In genomic region chr3:47005212-47006144, GRCh38 we compare ENCODE assay signal across 18 cellular contexts. TPM values are rescaled to one million over a fixed set of nuclear protein-coding genes. Genes with fewer than 3 reads are reported as not detected.
A peak's percentile ranks its signal among the peaks of the same experiment; 100 is the strongest.
DNase-seq lines count a peak whose midpoint lies in the region; ATAC-seq and TF ChIP-seq lines count a peak whose summit lies in the region.
"Had no signal": no experiment of that assay in that cellular context is flagged by ENCODE, and none has a peak within 500 bp of the region (broad histone marks: within the 10 kb centered on the region; RNA-seq: fewer than 3 reads in every experiment).

No MANE protein-coding gene starts in this region.

- no peaks in the 10 kb centered on the region for H3K9me3 Mint-ChIP-seq in CD14-positive monocyte
- no peaks in the 10 kb centered on the region for H3K9me3 Mint-ChIP-seq in dendritic cell treated with granulocyte-macrophage colony-stimulating factor and Interleukin-4, amounts not matched to agents 40 ng/mL and 50 ng/mL, for 4 days
- H3K9me3 Mint-ChIP-seq: activated naive CD4-positive, alpha-beta T cell treated with anti-CD3 and anti-CD28 coated beads, Interleukin-2, amount 10 ng/mL, durations not matched to agents 7 days and 5 days; HFFc6 had no signal

- H3K4me3 ChIP-seq in ovary, result no peak overlapping the region
- H3K4me3 ChIP-seq: PC-9, SK-N-MC had no signal

- peaks cover 0 to 1% (median 0%) of the 10 kb centered on the region in 3 donors for H3K27me3 Mint-ChIP-seq in CD14-positive monocyte (ENCODE audit: low read depth in 3 of 3)
- no peaks in the 10 kb centered on the region for H3K27me3 Mint-ChIP-seq in dendritic cell treated with granulocyte-macrophage colony-stimulating factor and Interleukin-4, amounts not matched to agents 40 ng/mL and 50 ng/mL, for 4 days
- H3K27me3 Mint-ChIP-seq: activated naive CD4-positive, alpha-beta T cell treated with anti-CD3 and anti-CD28 coated beads, Interleukin-2, amount 10 ng/mL, durations not matched to agents 7 days and 5 days had no signal

- peaks cover 23% of the 10 kb centered on the region for H3K4me1 Mint-ChIP-seq in CD14-positive monocyte
- H3K4me1 Mint-ChIP-seq in dendritic cell treated with granulocyte-macrophage colony-stimulating factor and Interleukin-4, amounts not matched to agents 40 ng/mL and 50 ng/mL, for 4 days (ENCODE audit: low read depth), result peaks cover 8% of the 10 kb centered on the region

- in situ Hi-C loops in G401 (cut with HindIII; ENCODE audit: low sequenced_read_pairs), result no loop called here

- no peak for DNase-seq in CD14-positive monocyte (ENCODE audit: low spot score)
- DNase-seq in G401 (ENCODE audit: low spot score), result peak; percentile 72
- peak in 3 of 5 donors; percentile 8 to 36 (median 28) for DNase-seq in ovary
- no peak for DNase-seq in GM10266 (ENCODE audit: extremely low spot score)
- no peak for DNase-seq in DMS53 (lab: John Stamatoyannopoulos, UW)
- DNase-seq: activated naive CD4-positive, alpha-beta T cell treated with anti-CD3 and anti-CD28 coated beads, Interleukin-2, amount 10 ng/mL, durations not matched to agents 7 days and 5 days; cortex of kidney; GF-D8; HFFc6; NCI-H1436 treated with DMSO at 0.1 percent for 48 hours; NCI-H82; PC-9 had no signal

- H3K27me3 ChIP-seq in ovary, result no peaks in the 10 kb centered on the region

- H3K9me3 ChIP-seq in ovary, result no peaks in the 10 kb centered on the region

- ATAC-seq in HG02763 (IDR thresholded peaks at IDR 0.05; ENCODE audit: unreplicated experiment) (no peak), GM21737 (IDR thresholded peaks at IDR 0.05; ENCODE audit: unreplicated experiment) (no peak)
- ATAC-seq: esophagus mucosa, left lobe of liver had no signal

- no peak for TF ChIP-seq EP300 in ovary (IDR thresholded peaks at IDR 0.05)

- TF ChIP-seq CTCF in CD14-positive monocyte (IDR thresholded peaks at IDR 0.05) (no peak), ovary (IDR thresholded peaks at IDR 0.05) (no peak), GM10266 (IDR thresholded peaks at IDR 0.05; ENCODE audit: control insufficient read depth, insufficient read depth, low read depth, missing control alignments) (no peak)

- peak overlapping the region in 5 of 7 donors; percentile 0 to 77 (median 69) for H3K27ac Mint-ChIP-seq in CD14-positive monocyte
- H3K27ac Mint-ChIP-seq in dendritic cell treated with granulocyte-macrophage colony-stimulating factor and Interleukin-4, amounts not matched to agents 40 ng/mL and 50 ng/mL, for 4 days, result peak overlapping the region; percentile 2
- H3K27ac Mint-ChIP-seq: activated naive CD4-positive, alpha-beta T cell treated with anti-CD3 and anti-CD28 coated beads, Interleukin-2, amount 10 ng/mL, durations not matched to agents 7 days and 5 days; HFFc6 had no signal

- peaks cover 4% of the 10 kb centered on the region for H3K4me1 ChIP-seq in ovary (ENCODE audit: insufficient read depth)

- no peak overlapping the region for H3K4me3 Mint-ChIP-seq in CD14-positive monocyte
- H3K4me3 Mint-ChIP-seq in dendritic cell treated with granulocyte-macrophage colony-stimulating factor and Interleukin-4, amounts not matched to agents 40 ng/mL and 50 ng/mL, for 4 days, result no peak overlapping the region
- H3K4me3 Mint-ChIP-seq: activated naive CD4-positive, alpha-beta T cell treated with anti-CD3 and anti-CD28 coated beads, Interleukin-2, amount 10 ng/mL, durations not matched to agents 7 days and 5 days; HFFc6 had no signal

- peaks cover 83 to 87% of the 10 kb centered on the region in 2 donors for H3K36me3 Mint-ChIP-seq in CD14-positive monocyte
- peaks cover 86% of the 10 kb centered on the region for H3K36me3 Mint-ChIP-seq in dendritic cell treated with granulocyte-macrophage colony-stimulating factor and Interleukin-4, amounts not matched to agents 40 ng/mL and 50 ng/mL, for 4 days (ENCODE audit: low read depth)

- H3K27ac ChIP-seq in ovary, result no peak overlapping the region
- H3K27ac ChIP-seq: PC-9, SK-N-MC had no signal

- WGBS in ovary, 3 donors, result 76 to 80% (median 79%) methylated on average over 32 of the region's 32 CpGs

- no peak for TF ChIP-seq POLR2A in ovary (IDR thresholded peaks at IDR 0.05)

- intact Hi-C loops in CD14-positive monocyte (cut with micrococcal nuclease) (no loop called here), ovary (cut with DNase I) (loop anchor here in 1 of 4 donors (10.0 kb wide), 1 partner anchor 301 kb away; the partner anchor contains the start of gene TMIE)
- intact Hi-C loops in dendritic cell treated with granulocyte-macrophage colony-stimulating factor and Interleukin-4, amounts not matched to agents 40 ng/mL and 50 ng/mL, for 4 days (cut with micrococcal nuclease), result no loop called here

- no peaks in the 10 kb centered on the region for H3K36me3 ChIP-seq in ovary

RNA-seq across cellular contexts. Expression of gene NBEAL2, which starts 26.0 kb away (rescaled TPM):
- polyA plus RNA-seq in CD14-positive monocyte, result 10 to 100 TPM; 10.4 to 17.3 TPM
- 11.8 and 27.2 TPM in 2 replicates for total RNA-seq in G401 (2014; rRNA removed; shearing (Covaris generic))
- 10 to 100 TPM in 6 of 7 donors, 1 to 10 TPM in 1; 9.4 to 19.1 (median 14.0) TPM for total RNA-seq in ovary
- 10 to 100 TPM in 1 of 2 donors, 1 to 10 TPM in 1; 3.4 to 13.7 TPM for polyA plus RNA-seq in ovary

RNA-seq across cellular contexts. Expression of gene CCDC12, which starts 28.9 kb away (rescaled TPM):
- 10 to 100 TPM; 50.1 to 55.8 TPM for polyA plus RNA-seq in CD14-positive monocyte
- 31.0 and 37.7 TPM in 2 replicates for total RNA-seq in G401 (2014; rRNA removed; shearing (Covaris generic))
- total RNA-seq in ovary, result 10 to 100 TPM; 32.2 to 50.1 (median 42.3) TPM
- 10 to 100 TPM; 34.7 to 66.7 TPM for polyA plus RNA-seq in ovary

Comparison
In these comparisons a context has a peak if more than half of its experiments do, and no peak if none do; other contexts are left out.
1. DNase-seq: peak in G401 (single experiment) and ovary (3 of 5); none in CD14-positive monocyte (single experiment), GM10266 (single experiment) and DMS53 (single experiment).